10 cellular contexts compared by ENCODE assay signal in genomic region chr7:87574630-87575029, GRCh38. TPM values are rescaled to one million over a fixed set of nuclear protein-coding genes. Genes with fewer than 3 reads are reported as not detected.
DNase-seq lines count a peak whose midpoint lies in the region; ATAC-seq and TF ChIP-seq lines count a peak whose summit lies in the region.
"Had no signal": no experiment of that assay in that cellular context is flagged by ENCODE, and none has a peak within 500 bp of the region (broad histone marks: within the 10 kb centered on the region; RNA-seq: fewer than 3 reads in every experiment).

No MANE protein-coding gene starts in this region.

- H3K9ac ChIP-seq in H9 (ENCODE audit: extremely low read depth, insufficient read length, low read length): no peak overlapping the region

- H3K27ac ChIP-seq in right lobe of liver: peak overlapping the region in 1 of 3 donors; percentile 29
- no peak overlapping the region for H3K27ac ChIP-seq in H9 (ENCODE audit: insufficient read length, low read depth, low read length)
- H3K27ac ChIP-seq in esophagus muscularis mucosa (replicated peaks in 1 of 4): no peak overlapping the region

- H3K36me3 ChIP-seq in right lobe of liver (no peaks in the 10 kb centered on the region), esophagus muscularis mucosa (no peaks in the 10 kb centered on the region)

- no peak overlapping the region for H3K27ac Mint-ChIP-seq in H9

- H4K20me1 ChIP-seq in H9 (ENCODE audit: control insufficient read depth, insufficient read depth, insufficient read length): no peaks in the 10 kb centered on the region

- no peaks in the 10 kb centered on the region for H3K79me2 ChIP-seq in H9 (ENCODE audit: insufficient read depth, low read length)

- no peak overlapping the region for H3K18ac ChIP-seq in H9 (ENCODE audit: insufficient read length, low read depth, low read length)

- no peak overlapping the region for H3K14ac ChIP-seq in H9 (ENCODE audit: insufficient read depth, low read length)

- peak; percentile 65 for DNase-seq in EH (ENCODE audit: low read depth)
- peak; percentile 74 for DNase-seq in amniotic epithelial cell (ENCODE audit: low read depth)
- no peak for DNase-seq in right lobe of liver
- no peak for DNase-seq in H9
- no peak for DNase-seq in NK-92 (lab: John Stamatoyannopoulos, UW; ENCODE audit: unreplicated experiment)
- DNase-seq in esophagus muscularis mucosa (ENCODE audit: extremely low spot score): no peak
- DNase-seq: activated CD4-positive, alpha-beta T cell treated with anti-CD3 and anti-CD28 coated beads, Interleukin-2, amount 50 U/mL, for 1 hour; cerebellar nuclear complex had no signal

- H2AFZ ChIP-seq in H9 (ENCODE audit: low read length): no peak overlapping the region

- no peak overlapping the region for H3K56ac ChIP-seq in H9 (ENCODE audit: insufficient read length, low read depth, low read length)

- H3K4me1 Mint-ChIP-seq in H9: no peaks in the 10 kb centered on the region

- no peak overlapping the region for H3K23ac ChIP-seq in H9 (ENCODE audit: insufficient read length, low read depth, low read length)

- H3K23me2 ChIP-seq in H9 (ENCODE audit: insufficient read length, low read depth, low read length, poor library complexity, severe bottlenecking): no peaks in the 10 kb centered on the region

- H2BK120ac ChIP-seq in H9 (ENCODE audit: low read depth, low read length, poor library complexity, severe bottlenecking): no peak overlapping the region

- peaks cover 2 to 3% of the 10 kb centered on the region in 2 experiments; a peak in 2 of 5 replicates for H3K9me3 Mint-ChIP-seq in H9

- no peak overlapping the region for H2BK20ac ChIP-seq in H9 (ENCODE audit: low read depth, low read length, poor library complexity, severe bottlenecking)

- H3K27me3 Mint-ChIP-seq in H9 (ENCODE audit: low read depth): peaks cover under 1% of the 10 kb centered on the region; the same call in 1 of the 2 replicates

- H4K91ac ChIP-seq in H9 (ENCODE audit: insufficient read length, low read depth, low read length): no peak overlapping the region

- H3K27me3 ChIP-seq in right lobe of liver (no peaks in the 10 kb centered on the region), H9 (ENCODE audit: insufficient read depth, low read length) (no peaks in the 10 kb centered on the region), esophagus muscularis mucosa (no peaks in the 10 kb centered on the region)

- H3K4me1 ChIP-seq in right lobe of liver: peaks cover 0 to 17% (median 3%) of the 10 kb centered on the region in 4 donors
- no peaks in the 10 kb centered on the region for H3K4me1 ChIP-seq in H9 (ENCODE audit: insufficient read depth, low read length)
- H3K4me1 ChIP-seq in esophagus muscularis mucosa: peaks cover 4 to 14% (median 12%) of the 10 kb centered on the region in 4 donors

- H3K4me3 ChIP-seq in right lobe of liver (no peak overlapping the region), esophagus muscularis mucosa (no peak overlapping the region)

- H4K8ac ChIP-seq in H9 (replicated peaks; ENCODE audit: insufficient read length, low read depth, low read length): no peak overlapping the region

- H3K9me3 ChIP-seq in right lobe of liver (no peaks in the 10 kb centered on the region), H9 (ENCODE audit: control insufficient read depth, low read depth, low read length) (no peaks in the 10 kb centered on the region), esophagus muscularis mucosa (no peaks in the 10 kb centered on the region)

- no peak overlapping the region for H3K4me2 ChIP-seq in H9 (ENCODE audit: insufficient read depth, insufficient read length, low read length)

- no peak overlapping the region for H3K4me3 Mint-ChIP-seq in H9

- intact Hi-C loops in right lobe of liver (cut with DNase I): no loop called here
- intact Hi-C loops in esophagus muscularis mucosa (cut with DNase I): no loop called here

- H2BK15ac ChIP-seq in H9 (ENCODE audit: low read depth, low read length): no peak overlapping the region

- no peak overlapping the region for H2BK12ac ChIP-seq in H9 (ENCODE audit: insufficient read length, low read depth, low read length)

- H3K4ac ChIP-seq in H9 (ENCODE audit: low read depth, low read length): no peak overlapping the region

- TF ChIP-seq CTCF in right lobe of liver (IDR thresholded peaks at IDR 0.05) (no peak), H9 (conservative IDR thresholded peaks at IDR 0.05) (no peak), esophagus muscularis mucosa (IDR thresholded peaks at IDR 0.05) (no peak)

- no peak for TF ChIP-seq POLR2A in right lobe of liver (IDR thresholded peaks at IDR 0.05)
- TF ChIP-seq POLR2A in esophagus muscularis mucosa (IDR thresholded peaks at IDR 0.05; ENCODE audit: low read depth): no peak

- H2BK5ac ChIP-seq in H9 (ENCODE audit: insufficient read length, low read length): no peak overlapping the region

- no peaks in the 10 kb centered on the region for H3K36me3 Mint-ChIP-seq in H9 (ENCODE audit: insufficient read depth in 1 of 3, low read depth in 3 of 3)

- ATAC-seq in HG03354 (IDR thresholded peaks at IDR 0.05; ENCODE audit: poor library complexity, severe bottlenecking, unreplicated experiment) (peak; percentile 71), right lobe of liver (peak in 3 of 4 donors; percentile 24 to 83 (median 30)), GM18907 (IDR thresholded peaks at IDR 0.05; ENCODE audit: unreplicated experiment) (no peak)

- TF ChIP-seq EP300 in esophagus muscularis mucosa (IDR thresholded peaks at IDR 0.05): no peak

- H4K5ac ChIP-seq in H9 (ENCODE audit: insufficient read length, low read depth, low read length): no peak overlapping the region

- no peak overlapping the region for H3T11ph ChIP-seq in H9 (ENCODE audit: low read length)

- H2AK5ac ChIP-seq in H9 (ENCODE audit: insufficient read length, low read length): no peak overlapping the region

- H3K79me1 ChIP-seq in H9 (ENCODE audit: insufficient read depth, low read depth, low read length, poor library complexity, severe bottlenecking): no peaks in the 10 kb centered on the region

- WGBS in right lobe of liver (ENCODE audit: insufficient coverage, low coverage, low lambda C conversion rate, missing lambda C conversion rate): 0% methylated on average over 2 of the region's 2 CpGs
- no CpG with 5 or more reads among the region's 2 CpGs for WGBS in H9 (ENCODE audit: extremely low coverage, insufficient read length, low lambda C conversion rate)
- whole genome bisulfite sequencing in esophagus muscularis mucosa: 10% methylated on average over 2 of the region's 2 CpGs

RNA-seq across cellular contexts. Expression of gene ABCB1, which starts 26.1 kb away (rescaled TPM):
- 10 to 100 TPM; 29.4 to 68.5 (median 51.0) TPM for total RNA-seq in right lobe of liver
- 0.15 and 0.33 TPM in 2 replicates for total RNA-seq in H9 (2021)
- total RNA-seq in esophagus muscularis mucosa: 10 to 100 TPM in 1 of 4 donors, 1 to 10 TPM in 3; 4.2 to 11.1 (median 6.0) TPM

RNA-seq across cellular contexts. Expression of gene RUNDC3B, which starts 53.6 kb away (rescaled TPM):
- 10 to 100 TPM in 2 of 6 experiments, 1 to 10 TPM in 4; 4.2 to 11.9 (median 7.3) TPM for total RNA-seq in right lobe of liver
- 0.37 and 0.44 TPM in 2 replicates for total RNA-seq in H9 (2021)
- 1 to 10 TPM in 3 of 4 donors, under 1 TPM in 1; 0.83 to 4.5 (median 3.0) TPM for total RNA-seq in esophagus muscularis mucosa

Comparison
In these comparisons a context has a peak if more than half of its experiments do, and no peak if none do; other contexts are left out.
1. DNase-seq: peak in EH (single experiment) and amniotic epithelial cell (single experiment); none in right lobe of liver (0 of 3), H9 (single experiment), NK-92 (single experiment) and esophagus muscularis mucosa (single experiment).